ENCODE assay signal across 23 cellular contexts in genomic region chr10:116973946-116974345, GRCh38. TPM values are rescaled to one million over a fixed set of nuclear protein-coding genes. Genes with fewer than 3 reads are reported as not detected.
DNase-seq lines count a peak whose midpoint lies in the region; TF ChIP-seq lines count a peak whose summit lies in the region.
"Had no signal": no experiment of that assay in that cellular context is flagged by ENCODE, and none has a peak within 500 bp of the region (broad histone marks: within the 10 kb centered on the region; RNA-seq: fewer than 3 reads in every experiment).

No MANE protein-coding gene starts in this region.

- H3K9me3 ChIP-seq in GM23248 (ENCODE audit: low read depth) (no peaks in the 10 kb centered on the region), PC-9 (ENCODE audit: insufficient read depth, low read depth) (no peaks in the 10 kb centered on the region), neural cell (ENCODE audit: low read length) (no peaks in the 10 kb centered on the region), Karpas-422 (ENCODE audit: low read length) (no peaks in the 10 kb centered on the region)
- H3K9me3 ChIP-seq: adrenal gland, HAP-1, uterus had no signal

- H3K4me2 ChIP-seq in GM23248 (ENCODE audit: unreplicated experiment) (peak overlapping the region; percentile 75), PC-9 (peak overlapping the region; percentile 60), neural cell (ENCODE audit: low read length) (no peak overlapping the region), Karpas-422 (ENCODE audit: low read depth, low read length, poor library complexity, severe bottlenecking) (no peak overlapping the region)

- H3K79me2 ChIP-seq in GM23248 (ENCODE audit: insufficient read depth) (no peaks in the 10 kb centered on the region), PC-9 (ENCODE audit: low read depth) (0 out of 2 replicates have a peak, but pooled peaks cover 3% of the 10 kb centered on the region), neural cell (replicated peaks; ENCODE audit: insufficient read depth, low read length) (no peaks in the 10 kb centered on the region), Karpas-422 (ENCODE audit: low read length) (no peaks in the 10 kb centered on the region)

- POLR2A ChIA-PET in PC-9 (lab: Charles Lee; ENCODE audit: unreplicated experiment) = no interaction called here

- no peak for TF ChIP-seq EP300 in neural cell (conservative IDR thresholded peaks at IDR 0.05; ENCODE audit: poor library complexity, severe bottlenecking)

- TF ChIP-seq CTCF in PC-9 (conservative IDR thresholded peaks at IDR 0.05) = no peak
- TF ChIP-seq CTCF in neural cell (IDR thresholded peaks at IDR 0.05; ENCODE audit: poor library complexity, severe bottlenecking) = no peak

- in situ Hi-C loops in GM23248 (cut with MboI) = no loop called here

- H2AFZ ChIP-seq in GM23248 (no peak overlapping the region), PC-9 (no peak overlapping the region), neural cell (ENCODE audit: low read depth, low read length) (no peak overlapping the region), Karpas-422 (ENCODE audit: low read length) (no peak overlapping the region)

- peak; percentile 4 for DNase-seq in GM23248
- peak in 1 of 2 experiments; percentile 42 for DNase-seq in PC-9
- no peak for DNase-seq in caudate nucleus (lab: John Stamatoyannopoulos, UW)
- no peak for DNase-seq in activated CD4-positive, alpha-beta T cell treated with anti-CD3 and anti-CD28 coated beads, Interleukin-2, amount 50 U/mL, for 4 hours
- no peak for DNase-seq in stimulated activated CD4-positive, alpha-beta T cell treated with anti-CD3 and anti-CD28 coated beads, Interleukin-4, amount 100 ng/mL, for 24 hours
- DNase-seq in activated CD8-positive, alpha-beta memory T cell treated with anti-CD3 and anti-CD28 coated beads, Interleukin-2, amount 50 U/mL, for 4 hours = no peak
- no peak for DNase-seq in Karpas-422
- DNase-seq: activated CD4-positive, CD25-positive, alpha-beta regulatory T cell treated with anti-CD3 and anti-CD28 coated beads, Interleukin-2, amount 50 U/mL, for 72 hours; activated gamma-delta T cell treated with Interleukin-2 at 50 U/mL for 16 hours; activated T-cell treated with anti-CD3 and anti-CD28 coated beads, Interleukin-2, amount 50 U/mL, for 1 hour; adrenal gland; Calu3; left colon; NCI-H1930; NCI-H774; small intestine; uterus had no signal

- H3K9me2 ChIP-seq in GM23248 (ENCODE audit: insufficient read depth) (no peaks in the 10 kb centered on the region), PC-9 (ENCODE audit: insufficient read depth) (no peaks in the 10 kb centered on the region), neural cell (ENCODE audit: insufficient read depth, low read length) (no peaks in the 10 kb centered on the region), Karpas-422 (replicated peaks; ENCODE audit: insufficient read depth, low read length) (no peaks in the 10 kb centered on the region)

- no peaks in the 10 kb centered on the region for H4K20me1 ChIP-seq in GM23248 (ENCODE audit: insufficient read depth)
- no peaks in the 10 kb centered on the region; the same call in 1 of the 2 replicates for H4K20me1 ChIP-seq in PC-9 (ENCODE audit: insufficient read depth)
- H4K20me1 ChIP-seq in neural cell (ENCODE audit: insufficient read depth) = no peaks in the 10 kb centered on the region
- H4K20me1 ChIP-seq in Karpas-422 (ENCODE audit: insufficient read depth, low read depth, low read length) = no peaks in the 10 kb centered on the region

- CTCF ChIA-PET in PC-9 (lab: Charles Lee) = no interaction called here

- peaks cover 20% of the 10 kb centered on the region for H3F3A ChIP-seq in GM23248 (ENCODE audit: insufficient read depth)
- H3F3A ChIP-seq in PC-9 (ENCODE audit: insufficient read depth, low read depth) = peaks cover 22% of the 10 kb centered on the region; the same call in 1 of the 2 replicates
- H3F3A ChIP-seq in neural cell (ENCODE audit: insufficient read depth, low read length, poor library complexity, severe bottlenecking) = no peaks in the 10 kb centered on the region

- BruUV-seq in PC-9 (replicated peaks; lab: Mats Ljungman, UMichigan) = no TSS peak

- intact Hi-C loops in PC-9 (cut with micrococcal nuclease; ENCODE audit: unreplicated experiment) = loop anchor here (1.0 kb wide), 1 partner anchor 27 kb away; no protein-coding TSS in a partner anchor

- H3K9ac ChIP-seq in GM23248 = peak overlapping the region; percentile 6; the same call in 1 of the 2 replicates
- H3K9ac ChIP-seq in neural cell (ENCODE audit: low read length) = no peak overlapping the region
- H3K9ac ChIP-seq in Karpas-422 (ENCODE audit: low read length) = no peak overlapping the region

- H3K4me3 ChIP-seq in GM23248 (peak overlapping the region; percentile 45), PC-9 (no peak overlapping the region), neural cell (ENCODE audit: low read length) (peak overlapping the region; percentile 37), Karpas-422 (ENCODE audit: low read length) (no peak overlapping the region)
- H3K4me3 ChIP-seq: adrenal gland, GM12878, HAP-1, uterus had no signal

- H3K27me3 ChIP-seq in GM23248 (replicated peaks; ENCODE audit: insufficient read depth) (no peaks in the 10 kb centered on the region), PC-9 (ENCODE audit: insufficient read depth, low read depth) (no peaks in the 10 kb centered on the region), neural cell (ENCODE audit: insufficient read depth, low read depth, low read length) (no peaks in the 10 kb centered on the region), Karpas-422 (ENCODE audit: low read length) (no peaks in the 10 kb centered on the region)
- H3K27me3 ChIP-seq: adrenal gland, uterus had no signal

- H3K4me1 ChIP-seq in GM23248 (ENCODE audit: insufficient read depth) (peaks cover 14% of the 10 kb centered on the region), PC-9 (replicated peaks; ENCODE audit: insufficient read depth) (peaks cover 21% of the 10 kb centered on the region), Karpas-422 (ENCODE audit: low read length) (no peaks in the 10 kb centered on the region)
- H3K4me1 ChIP-seq: uterus had no signal

- H3K36me3 ChIP-seq in GM23248 (ENCODE audit: low read depth) = no peaks in the 10 kb centered on the region
- H3K36me3 ChIP-seq in PC-9 (ENCODE audit: low read depth) = no peaks in the 10 kb centered on the region
- no peaks in the 10 kb centered on the region for H3K36me3 ChIP-seq in neural cell (ENCODE audit: insufficient read depth, low read length)
- no peaks in the 10 kb centered on the region for H3K36me3 ChIP-seq in Karpas-422 (ENCODE audit: insufficient read depth, low read length)
- H3K36me3 ChIP-seq: adrenal gland, HAP-1, uterus had no signal

- no peak for TF ChIP-seq RAD21 in neural cell (conservative IDR thresholded peaks at IDR 0.05)

- peak overlapping the region; percentile 33 for H3K27ac ChIP-seq in GM23248
- peak overlapping the region; percentile 39; the same call in 1 of the 2 replicates for H3K27ac ChIP-seq in PC-9
- H3K27ac ChIP-seq in caudate nucleus (ENCODE audit: low read depth, low read length) = peak overlapping the region; percentile 95
- H3K27ac ChIP-seq in neural cell (ENCODE audit: low read length) = no peak overlapping the region
- H3K27ac ChIP-seq in Karpas-422 (ENCODE audit: low read length) = no peak overlapping the region
- H3K27ac ChIP-seq: adrenal gland, C4-2B, HL-60, uterus had no signal

TF ChIP-seq in neural cell, 6 proteins besides CTCF, POLR2A, EP300 and RAD21:
- TF ChIP-seq REST (IDR thresholded peaks at IDR 0.05; ENCODE audit: borderline replicate concordance) = no peak
- no peak for TF ChIP-seq SMC3 (conservative IDR thresholded peaks at IDR 0.05; ENCODE audit: poor library complexity)
- TF ChIP-seq POLR2AphosphoS5 (IDR thresholded peaks at IDR 0.05) = no peak
- no peak for TF ChIP-seq MXI1 (conservative IDR thresholded peaks at IDR 0.05; ENCODE audit: poor library complexity, severe bottlenecking)
- no peak for TF ChIP-seq EZH2 (IDR thresholded peaks at IDR 0.05; ENCODE audit: borderline replicate concordance, insufficient read depth, low read length, poor library complexity, severe bottlenecking)
- no peak for TF ChIP-seq TAF1 (IDR thresholded peaks at IDR 0.05; ENCODE audit: low read depth)
TF ChIP-seq in neural cell: peak in this region for 0.

RNA-seq across cellular contexts. Expression of gene SHTN1, which starts 31.0 kb away (rescaled TPM):
- total RNA-seq in GM23248 (2014; rRNA removed; shearing (Covaris generic)) = 0.86 and 1.6 TPM in 2 replicates
- 3.2 and 3.5 TPM in 2 replicates for polyA plus RNA-seq in GM23248 (2016; fragmentation: Nextera tagmentation; extraction: Ambion mirVana)
- total RNA-seq in PC-9 (2021) = 24.5 and 33.6 TPM in 2 replicates
- 40.9 and 55.8 TPM in 2 replicates for polyA plus RNA-seq in neural cell
- 34.3 and 49.2 TPM in 2 replicates for polyA minus RNA-seq in neural cell
- total RNA-seq in Karpas-422 (2014; rRNA removed; shearing (Covaris generic); ENCODE audit: low replicate concordance) = not detected in 2 replicates
- total RNA-seq: OCI-LY7 had no signal

Comparison
In these comparisons a context has a peak if more than half of its experiments do, and no peak if none do; other contexts are left out.
1. H3K27ac ChIP-seq: peak in GM23248 (single experiment), PC-9 (single experiment) and caudate nucleus (single experiment); none in neural cell (single experiment) and Karpas-422 (single experiment).
2. H3K4me2 ChIP-seq: peak in GM23248 (single experiment) and PC-9 (single experiment); none in neural cell (single experiment) and Karpas-422 (single experiment).
3. H3K4me3 ChIP-seq: peak in GM23248 (single experiment) and neural cell (single experiment); none in PC-9 (single experiment) and Karpas-422 (single experiment).